Comparison of ENCODE assay signal across 8 cellular contexts in the genomic region with DNA sequence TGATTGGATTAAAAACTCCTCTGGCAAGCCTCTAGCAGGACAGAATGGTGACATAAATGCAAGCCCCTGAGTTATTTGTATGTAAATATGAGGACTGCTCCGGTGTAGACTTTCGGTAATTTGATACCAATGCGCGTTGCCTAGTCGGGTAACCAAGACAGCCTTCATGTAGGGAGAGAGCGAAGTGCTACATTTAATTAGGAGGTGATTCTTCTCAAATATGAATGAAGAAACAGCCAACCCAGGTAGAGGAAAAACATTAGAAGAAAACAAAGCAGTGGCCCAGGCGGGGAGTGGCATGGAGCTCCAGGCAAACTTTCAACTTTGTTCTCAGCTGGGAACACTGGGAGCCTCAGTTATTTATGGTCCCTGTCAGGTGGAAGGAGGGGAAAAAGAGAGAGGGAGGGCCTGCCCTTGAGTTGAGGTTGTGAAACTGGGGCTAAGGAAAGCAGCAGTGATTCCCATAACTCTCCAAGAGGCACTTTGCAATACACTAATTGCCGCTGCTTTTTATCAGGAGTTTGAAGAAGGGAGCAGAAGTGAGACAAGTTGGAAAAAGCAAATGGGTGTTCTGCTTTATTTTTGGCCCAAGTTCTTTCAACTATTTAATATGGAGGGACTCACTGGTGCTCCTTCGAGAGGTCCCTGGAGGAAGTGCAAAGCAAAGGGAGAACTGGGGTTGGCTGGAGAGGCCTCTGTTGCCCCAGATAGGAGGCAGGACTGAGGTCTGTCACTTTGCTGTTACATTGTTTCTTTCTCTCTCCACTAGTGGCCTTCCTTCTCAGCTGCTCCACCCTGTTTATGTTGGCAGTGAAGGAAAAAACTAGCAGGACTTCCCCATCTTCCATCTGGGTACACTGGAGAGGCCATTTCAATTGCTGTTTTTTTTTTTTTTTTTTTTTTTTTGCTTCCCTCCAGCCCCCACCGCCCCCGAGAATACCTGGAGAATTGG.
DNase-seq lines count a peak whose midpoint lies in the region; ATAC-seq and TF ChIP-seq lines count a peak whose summit lies in the region.

No MANE protein-coding gene starts in this region.

- H3K9me2 ChIP-seq in HCT116 (ENCODE audit: insufficient read depth) = 0 out of 2 replicates have a peak, but pooled peaks cover 4% of the 10 kb centered on the region

- H3K4me3 ChIP-seq in HCT116 (replicated peaks in 1 of 2; ENCODE audit: low read depth in 1 of 2, low read length in 2 of 2) (no peak overlapping the region), right atrium auricular region (peak overlapping the region in 1 of 2 donors; percentile 31), sigmoid colon (peak overlapping the region; percentile 9 to 34 (median 30))

- peaks cover 13 to 29% of the 10 kb centered on the region in 2 experiments for H3K4me1 ChIP-seq in HCT116 (ENCODE audit: control insufficient read depth in 1 of 2, insufficient read depth in 2 of 2, low read length in 2 of 2)
- peaks cover 0 to 23% of the 10 kb centered on the region in 2 donors for H3K4me1 ChIP-seq in right atrium auricular region
- H3K4me1 ChIP-seq in sigmoid colon = peaks cover 0 to 55% (median 36%) of the 10 kb centered on the region in 4 donors

- H3K27ac ChIP-seq in HCT116 (ENCODE audit: low read depth, low read length) = no peak overlapping the region
- peak overlapping the region; percentile 73 to 91 for H3K27ac ChIP-seq in right atrium auricular region
- peak overlapping the region; percentile 7 to 81 (median 72) for H3K27ac ChIP-seq in sigmoid colon
- no peak overlapping the region for H3K27ac ChIP-seq in CD4-positive, alpha-beta T cell (ENCODE audit: low read depth, low read length)

- TF ChIP-seq RAD21 in HCT116 (IDR thresholded peaks at IDR 0.05; ENCODE audit: low read depth) = no peak

- TF ChIP-seq CTCF in HCT116 (IDR thresholded peaks at IDR 0.05 in 2 of 3, conservative IDR thresholded peaks at IDR 0.05 in 1 of 3; ENCODE audit: borderline replicate concordance in 1 of 3, insufficient read depth in 1 of 3, low read depth in 2 of 3, low read length in 2 of 3) = no peak
- TF ChIP-seq CTCF in right atrium auricular region (IDR thresholded peaks at IDR 0.05) = no peak
- TF ChIP-seq CTCF in sigmoid colon (IDR thresholded peaks at IDR 0.05) = no peak
- no peak for TF ChIP-seq CTCF in glutamatergic neuron (IDR thresholded peaks at IDR 0.05; ENCODE audit: partially characterized antibody, unreplicated experiment)
- no peak for TF ChIP-seq CTCF in CD4-positive, alpha-beta T cell (IDR thresholded peaks at IDR 0.05)

- H3K36me3 Mint-ChIP-seq in glutamatergic neuron (ENCODE audit: unreplicated experiment) = no peaks in the 10 kb centered on the region
- peaks cover 28% of the 10 kb centered on the region for H3K36me3 Mint-ChIP-seq in CD4-positive, alpha-beta T cell (ENCODE audit: low read depth)

- H2AFZ ChIP-seq in HCT116 (ENCODE audit: low read depth, low read length, poor library complexity, severe bottlenecking) = no peak overlapping the region

- POLR2A ChIA-PET in HCT116 (lab: Charles Lee) = no interaction called here
- POLR2A ChIA-PET in CD4-positive, alpha-beta T cell (lab: Charles Lee) = no interaction called here

- H3K4me3 Mint-ChIP-seq in glutamatergic neuron (ENCODE audit: unreplicated experiment) = no peak overlapping the region
- no peak overlapping the region for H3K4me3 Mint-ChIP-seq in CD4-positive, alpha-beta T cell

- H4K20me1 ChIP-seq in HCT116 (ENCODE audit: insufficient read depth) = no peaks in the 10 kb centered on the region

- RAD21 ChIA-PET in HCT116 (lab: Charles Lee; ENCODE audit: low non-redundant PET in 1 of 2, low total read pairs in 2 of 2, uncharacterized antibody in 2 of 2, unreplicated experiment in 2 of 2) = no interaction called here

- BruUV-seq in HCT116 (replicated peaks; lab: Mats Ljungman, UMichigan) = no TSS peak

- CTCF ChIA-PET in HCT116 (lab: Charles Lee) = interaction anchor here (1.0 kb wide), 1 partner anchor 63 kb away, joined by 3 read pairs; no protein-coding TSS in a partner anchor
- CTCF ChIA-PET in CD4-positive, alpha-beta T cell (lab: Charles Lee) = no interaction called here

- TF ChIP-seq EP300 in sigmoid colon (IDR thresholded peaks at IDR 0.05) = peak in 2 of 4 donors; percentile 56 to 67

- peak overlapping the region; percentile 15; the same call in 1 of the 2 replicates for H3K4me2 ChIP-seq in HCT116 (ENCODE audit: low read length)

- H3K9me3 Mint-ChIP-seq in glutamatergic neuron (ENCODE audit: unreplicated experiment) = no peaks in the 10 kb centered on the region
- H3K9me3 Mint-ChIP-seq in CD4-positive, alpha-beta T cell = no peaks in the 10 kb centered on the region

- H3K27me3 ChIP-seq in HCT116 (ENCODE audit: insufficient read depth, low read length) (no peaks in the 10 kb centered on the region), right atrium auricular region (no peaks in the 10 kb centered on the region), sigmoid colon (no peaks in the 10 kb centered on the region)
- no peaks in the 10 kb centered on the region for H3K27me3 ChIP-seq in CD4-positive, alpha-beta T cell (ENCODE audit: control insufficient read depth, insufficient read depth, low read length)

- no peaks in the 10 kb centered on the region for H3K36me3 ChIP-seq in HCT116 (ENCODE audit: control insufficient read depth in 1 of 2, insufficient read depth in 2 of 2, low read length in 2 of 2)
- H3K36me3 ChIP-seq in right atrium auricular region = peaks cover 8% of the 10 kb centered on the region
- no peaks in the 10 kb centered on the region for H3K36me3 ChIP-seq in sigmoid colon

- TF ChIP-seq POLR2A in HCT116 (IDR thresholded peaks at IDR 0.05; ENCODE audit: borderline replicate concordance, extremely low read depth, insufficient read depth, insufficient read length) = no peak
- TF ChIP-seq POLR2A in sigmoid colon (IDR thresholded peaks at IDR 0.05) = no peak

- H3K4me1 Mint-ChIP-seq in glutamatergic neuron (ENCODE audit: low read depth, unreplicated experiment) = no peaks in the 10 kb centered on the region
- no peaks in the 10 kb centered on the region for H3K4me1 Mint-ChIP-seq in CD4-positive, alpha-beta T cell (ENCODE audit: low read depth)

- no peaks in the 10 kb centered on the region for H3K79me2 ChIP-seq in HCT116 (ENCODE audit: insufficient read depth, low read length)

- WGBS in sigmoid colon, 2 donors = 19 to 59% methylated on average over 11 of the region's 11 CpGs

- no peak overlapping the region for H3K27ac Mint-ChIP-seq in glutamatergic neuron (ENCODE audit: unreplicated experiment)
- no peak overlapping the region for H3K27ac Mint-ChIP-seq in CD4-positive, alpha-beta T cell

- no peaks in the 10 kb centered on the region for H3K9me3 ChIP-seq in HCT116 (ENCODE audit: control insufficient read depth in 1 of 2, insufficient read depth in 1 of 2, low read depth in 1 of 2, low read length in 2 of 2)
- no peaks in the 10 kb centered on the region for H3K9me3 ChIP-seq in right atrium auricular region
- H3K9me3 ChIP-seq in sigmoid colon = no peaks in the 10 kb centered on the region
- H3K9me3 ChIP-seq in CD4-positive, alpha-beta T cell (ENCODE audit: control insufficient read depth, low read length) = no peaks in the 10 kb centered on the region

- intact Hi-C loops in HCT116 (cut with micrococcal nuclease) = no loop called here
- intact Hi-C loops in sigmoid colon (cut with DNase I) = loop anchor here (10.0 kb wide), 2 partner anchors 236 to 804 kb away; a partner anchor contains a TSS
- intact Hi-C loops in CD4-positive, alpha-beta T cell (cut with DNase I, micrococcal nuclease) = no loop called here

- ATAC-seq in HCT116 = peak; percentile 32; the same call in 1 of the 2 replicates
- ATAC-seq in CD4-positive, alpha-beta T cell (ENCODE audit: poor library complexity) = no peak

- DNase-seq in HCT116 (ENCODE audit: low read depth, low spot score) = no peak
- peak; percentile 68 for DNase-seq in OCI-M1 (lab: John Stamatoyannopoulos, UW)
- DNase-seq in right atrium auricular region (ENCODE audit: low spot score) = no peak
- DNase-seq in sigmoid colon = peak; percentile 80
- no peak for DNase-seq in glutamatergic neuron
- no peak for DNase-seq in NCI-H226
- no peak for DNase-seq in RPMI8226
- no peak for DNase-seq in CD4-positive, alpha-beta T cell

- H3K27me3 Mint-ChIP-seq in glutamatergic neuron (ENCODE audit: unreplicated experiment) = no peaks in the 10 kb centered on the region
- no peaks in the 10 kb centered on the region for H3K27me3 Mint-ChIP-seq in CD4-positive, alpha-beta T cell

- H3K9ac ChIP-seq in HCT116 (ENCODE audit: low read length) = no peak overlapping the region

TF ChIP-seq in HCT116, 20 proteins besides CTCF, POLR2A, EP300 and RAD21:
- no peak for TF ChIP-seq POLR2AphosphoS5 (IDR thresholded peaks at IDR 0.05; ENCODE audit: low read depth, low read length)
- TF ChIP-seq, protein P1, sequence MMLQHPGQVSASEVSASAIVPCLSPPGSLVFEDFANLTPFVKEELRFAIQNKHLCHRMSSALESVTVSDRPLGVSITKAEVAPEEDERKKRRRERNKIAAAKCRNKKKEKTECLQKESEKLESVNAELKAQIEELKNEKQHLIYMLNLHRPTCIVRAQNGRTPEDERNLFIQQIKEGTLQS (IDR thresholded peaks at IDR 0.05) = no peak
- TF ChIP-seq, protein P2, sequence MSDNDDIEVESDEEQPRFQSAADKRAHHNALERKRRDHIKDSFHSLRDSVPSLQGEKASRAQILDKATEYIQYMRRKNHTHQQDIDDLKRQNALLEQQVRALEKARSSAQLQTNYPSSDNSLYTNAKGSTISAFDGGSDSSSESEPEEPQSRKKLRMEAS (IDR thresholded peaks at IDR 0.05) = no peak
- no peak for TF ChIP-seq CBX3 (IDR thresholded peaks at IDR 0.05; ENCODE audit: low read depth)
- no peak for TF ChIP-seq SRF (IDR thresholded peaks at IDR 0.05; ENCODE audit: low read depth)
- no peak for TF ChIP-seq YY1 (IDR thresholded peaks at IDR 0.05; ENCODE audit: extremely low read depth, insufficient replicate concordance, low read depth, low read length)
- no peak for TF ChIP-seq CEBPB (IDR thresholded peaks at IDR 0.05; ENCODE audit: low read depth)
- TF ChIP-seq SIN3A (IDR thresholded peaks at IDR 0.05; ENCODE audit: low read depth) = no peak

Comparison
In these comparisons a context has a peak if more than half of its experiments do, and no peak if none do; other contexts are left out.
1. DNase-seq: peak in OCI-M1 (single experiment) and sigmoid colon (single experiment); none in HCT116 (single experiment), right atrium auricular region (single experiment), glutamatergic neuron (single experiment), NCI-H226 (single experiment), RPMI8226 (single experiment) and CD4-positive, alpha-beta T cell (0 of 10).
2. H3K27ac ChIP-seq: peak in right atrium auricular region (2 of 2) and sigmoid colon (4 of 4); none in HCT116 (single experiment) and CD4-positive, alpha-beta T cell (single experiment).
3. H3K4me3 ChIP-seq: peak in sigmoid colon (4 of 4); none in HCT116 (0 of 2).